Comparison of ENCODE assay signal across 23 cellular contexts in the genomic region with DNA sequence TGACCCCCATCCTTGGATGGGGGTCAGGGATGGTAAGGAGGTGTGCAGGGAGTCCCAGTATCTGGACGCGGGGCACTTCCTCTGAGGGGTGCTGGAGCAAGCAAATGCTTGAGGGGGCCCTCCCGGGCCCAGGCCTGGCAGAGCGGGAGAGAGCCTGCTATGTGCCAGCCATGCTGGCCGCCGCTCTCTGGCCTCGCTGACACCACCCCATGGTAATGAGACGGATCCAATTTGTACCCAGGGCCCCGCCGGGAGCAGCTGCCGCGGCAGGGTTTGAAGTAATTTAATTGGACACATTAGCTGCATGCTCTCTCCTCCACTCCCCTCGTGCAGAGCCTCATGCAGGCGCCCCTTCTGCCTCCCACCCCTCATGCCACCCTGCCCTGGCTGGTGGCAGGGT. TPM values are rescaled to one million over a fixed set of nuclear protein-coding genes. Genes with fewer than 3 reads are reported as not detected.
DNase-seq lines count a peak whose midpoint lies in the region.
"Had no signal": no experiment of that assay in that cellular context is flagged by ENCODE, and none has a peak within 500 bp of the region (broad histone marks: within the 10 kb centered on the region; RNA-seq: fewer than 3 reads in every experiment).

No MANE protein-coding gene starts in this region.

- H3K4me3 Mint-ChIP-seq in activated T-cell treated with anti-CD3 and anti-CD28 coated beads, Interleukin-2, amount 50 U/mL, for 24 hours = no peak overlapping the region
- H3K4me3 Mint-ChIP-seq: B cell; CD8-positive, alpha-beta T cell; IgD-negative memory B cell; T-helper 1 cell treated with Interleukin-12 subunit alpha and Interleukin-12 subunit beta and Interleukin-4 antibody, amounts not matched to agents 30 μg/mL and 1 μg/mL, for 36 hours had no signal

- no peaks in the 10 kb centered on the region for H3K9me3 Mint-ChIP-seq in activated T-cell treated with anti-CD3 and anti-CD28 coated beads, Interleukin-2, amount 50 U/mL, for 24 hours
- H3K9me3 Mint-ChIP-seq: CD8-positive, alpha-beta T cell; IgD-negative memory B cell; T-helper 1 cell treated with Interleukin-12 subunit alpha and Interleukin-12 subunit beta and Interleukin-4 antibody, amounts not matched to agents 30 μg/mL and 1 μg/mL, for 36 hours had no signal

- peaks cover 51% of the 10 kb centered on the region for H3K27me3 Mint-ChIP-seq in activated T-cell treated with anti-CD3 and anti-CD28 coated beads, Interleukin-2, amount 50 U/mL, for 24 hours

- no peak overlapping the region for H3K4me3 ChIP-seq in H7 (ENCODE audit: insufficient read depth, low read depth, low read length)

- no peaks in the 10 kb centered on the region for H3K4me1 Mint-ChIP-seq in activated T-cell treated with anti-CD3 and anti-CD28 coated beads, Interleukin-2, amount 50 U/mL, for 24 hours (ENCODE audit: low read depth)

- DNase-seq in H7 = peak; percentile 60
- peak; percentile 83 for DNase-seq in NCI-H82 (lab: John Stamatoyannopoulos, UW)
- DNase-seq in cerebellar cortex (ENCODE audit: low spot score) = peak; percentile 70
- DNase-seq in retina = peak; percentile 86
- DNase-seq in SIG-M5 (lab: John Stamatoyannopoulos, UW) = no peak
- DNase-seq in activated T-cell treated with anti-CD3 and anti-CD28 coated beads, Interleukin-2, amount 50 U/mL, for 24 hours = no peak
- no peak for DNase-seq in DMS79 (lab: John Stamatoyannopoulos, UW)
- DNase-seq: Caco-2; CD8-positive, alpha-beta T cell; EL; GOT3; MM.1S; NCI-H1048; NCI-H146; NCI-H1930; NCI-H2107; NCI-H510A; Right ventricle myocardium superior; RPMI8226; SW 1271 had no signal

- peaks cover 11% of the 10 kb centered on the region for H3K27me3 ChIP-seq in H7 (ENCODE audit: control insufficient read depth, insufficient read depth, low read length)

- H3K27ac Mint-ChIP-seq in activated T-cell treated with anti-CD3 and anti-CD28 coated beads, Interleukin-2, amount 50 U/mL, for 24 hours = no peak overlapping the region
- H3K27ac Mint-ChIP-seq: B cell; CD8-positive, alpha-beta T cell; IgD-negative memory B cell; T-helper 1 cell treated with Interleukin-12 subunit alpha and Interleukin-12 subunit beta and Interleukin-4 antibody, amounts not matched to agents 30 μg/mL and 1 μg/mL, for 36 hours had no signal

- no peaks in the 10 kb centered on the region for H3K36me3 ChIP-seq in H7 (replicated peaks; ENCODE audit: control insufficient read depth, insufficient read depth, low read length)

- no peaks in the 10 kb centered on the region for H3K36me3 Mint-ChIP-seq in activated T-cell treated with anti-CD3 and anti-CD28 coated beads, Interleukin-2, amount 50 U/mL, for 24 hours (ENCODE audit: low read depth)
- H3K36me3 Mint-ChIP-seq: CD8-positive, alpha-beta T cell had no signal

RNA-seq across cellular contexts. Expression of a gene that starts 6.3 kb away (rescaled TPM):
- 3.6 and 4.8 TPM in 2 replicates for total RNA-seq in H7 (2014; rRNA removed; shearing (Covaris generic))
- total RNA-seq: B cell; CD8-positive, alpha-beta T cell had no signal

Comparison
In these comparisons a context has a peak if more than half of its experiments do, and no peak if none do; other contexts are left out.
1. DNase-seq: peak in H7 (single experiment), NCI-H82 (single experiment), cerebellar cortex (single experiment) and retina (single experiment); none in SIG-M5 (single experiment), activated T-cell treated with anti-CD3 and anti-CD28 coated beads, Interleukin-2, amount 50 U/mL, for 24 hours (single experiment) and DMS79 (single experiment).